In genomic region chr5:61974680-61975079, GRCh38 we compare ENCODE assay signal across 1 cellular context.
TF ChIP-seq lines count a peak whose summit lies in the region.

No MANE protein-coding gene starts in this region.

TF ChIP-seq in GM12878, 131 proteins besides CTCF, POLR2A, EP300 and RAD21:
- no peak for TF ChIP-seq PAX5 (IDR thresholded peaks at IDR 0.05; ENCODE audit: borderline replicate concordance, low read depth, low read length)
- TF ChIP-seq BCLAF1 (IDR thresholded peaks at IDR 0.05) = no peak
- peak; percentile 80; the same call in 1 of the 2 replicates for TF ChIP-seq ZBED1 (IDR thresholded peaks at IDR 0.05; ENCODE audit: borderline replicate concordance)
- TF ChIP-seq SUPT20H (IDR thresholded peaks at IDR 0.05; ENCODE audit: borderline replicate concordance, control insufficient read depth, low read depth, low read length) = no peak
- TF ChIP-seq ATF2 (IDR thresholded peaks at IDR 0.05; ENCODE audit: low read length) = 0 out of 2 replicates have a peak, but pooled peaks have one; percentile 23
- TF ChIP-seq CREB1 (IDR thresholded peaks at IDR 0.05; ENCODE audit: low read depth) = peak; percentile 38; the same call in 1 of the 2 replicates
TF ChIP-seq in GM12878: peak in this region for 3.
